1 cellular context compared by ENCODE assay signal in the genomic region with DNA sequence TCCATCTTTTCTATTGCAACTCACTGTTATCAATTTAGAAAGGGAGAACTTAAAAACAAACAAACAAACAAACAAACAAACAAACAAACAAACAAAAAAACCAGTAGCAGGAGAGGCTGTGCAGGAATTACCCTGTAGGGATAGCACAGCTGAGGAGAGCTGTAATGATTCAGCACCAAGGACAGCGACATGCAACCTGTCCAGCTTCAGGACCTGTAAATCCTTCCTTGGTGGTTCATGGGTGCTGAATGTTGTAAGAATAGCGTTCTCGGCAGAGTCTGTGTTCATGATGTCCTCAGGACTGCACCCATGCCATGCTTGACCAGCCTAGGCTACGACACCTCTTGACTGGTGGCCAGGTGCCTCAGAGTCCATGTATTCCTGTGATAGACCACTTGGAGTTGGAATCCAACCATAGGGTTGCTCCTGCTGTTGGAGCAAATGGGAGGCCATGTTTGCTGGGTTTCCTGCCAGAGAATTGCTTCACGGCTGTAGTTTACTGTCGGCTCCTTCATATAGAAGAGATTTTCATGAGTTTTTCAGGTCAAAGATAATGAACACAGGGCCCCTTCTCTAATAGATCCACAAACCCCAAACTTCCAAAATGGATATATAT.
TF ChIP-seq lines count a peak whose summit lies in the region.

No MANE protein-coding gene starts in this region.

TF ChIP-seq in H1, 55 proteins besides CTCF, POLR2A, EP300 and RAD21 (continued from another document):
- no peak for TF ChIP-seq EGR1 (IDR thresholded peaks at IDR 0.05; ENCODE audit: borderline replicate concordance, low read depth, low read length)
- no peak for TF ChIP-seq FOSL1 (IDR thresholded peaks at IDR 0.05; ENCODE audit: insufficient read depth, low read depth, low read length)
- no peak for TF ChIP-seq RXRA (IDR thresholded peaks at IDR 0.05; ENCODE audit: insufficient read depth, low read depth, low read length)
- TF ChIP-seq RBBP5 (IDR thresholded peaks at IDR 0.05; ENCODE audit: borderline replicate concordance, low read depth, low read length): no peak
- TF ChIP-seq CBX5 (IDR thresholded peaks at IDR 0.05; ENCODE audit: low read depth, low read length): no peak
- TF ChIP-seq HDAC6 (IDR thresholded peaks at IDR 0.05; ENCODE audit: low read depth, low read length): no peak
- TF ChIP-seq TAF1 (IDR thresholded peaks at IDR 0.05; ENCODE audit: low read depth, low read length): no peak
- TF ChIP-seq, protein P1, sequence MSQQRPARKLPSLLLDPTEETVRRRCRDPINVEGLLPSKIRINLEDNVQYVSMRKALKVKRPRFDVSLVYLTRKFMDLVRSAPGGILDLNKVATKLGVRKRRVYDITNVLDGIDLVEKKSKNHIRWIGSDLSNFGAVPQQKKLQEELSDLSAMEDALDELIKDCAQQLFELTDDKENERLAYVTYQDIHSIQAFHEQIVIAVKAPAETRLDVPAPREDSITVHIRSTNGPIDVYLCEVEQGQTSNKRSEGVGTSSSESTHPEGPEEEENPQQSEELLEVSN (IDR thresholded peaks at IDR 0.05): no peak
- no peak for TF ChIP-seq RFX5 (IDR thresholded peaks at IDR 0.05; ENCODE audit: borderline replicate concordance, low read depth, low read length)
- no peak for TF ChIP-seq JUN (IDR thresholded peaks at IDR 0.05; ENCODE audit: low read depth, low read length)
- no peak for TF ChIP-seq TCF12 (IDR thresholded peaks at IDR 0.05; ENCODE audit: low read depth, low read length)
- TF ChIP-seq KDM5A (IDR thresholded peaks at IDR 0.05; ENCODE audit: low read length): no peak
- no peak for TF ChIP-seq ASH2L (IDR thresholded peaks at IDR 0.05; ENCODE audit: low read length)
- TF ChIP-seq, protein P2, sequence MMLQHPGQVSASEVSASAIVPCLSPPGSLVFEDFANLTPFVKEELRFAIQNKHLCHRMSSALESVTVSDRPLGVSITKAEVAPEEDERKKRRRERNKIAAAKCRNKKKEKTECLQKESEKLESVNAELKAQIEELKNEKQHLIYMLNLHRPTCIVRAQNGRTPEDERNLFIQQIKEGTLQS (IDR thresholded peaks at IDR 0.05; ENCODE audit: insufficient read depth, low read depth, low read length): no peak
- peak; percentile 73 to 75; a peak in 2 of 4 replicates for TF ChIP-seq SIN3A (conservative IDR thresholded peaks at IDR 0.05 in 1 of 2, IDR thresholded peaks at IDR 0.05 in 1 of 2; ENCODE audit: low read depth in 1 of 2, low read length in 2 of 2)
- TF ChIP-seq SP4 (IDR thresholded peaks at IDR 0.05; ENCODE audit: low read length): no peak
- no peak for TF ChIP-seq KDM4A (IDR thresholded peaks at IDR 0.05; ENCODE audit: low read depth, low read length, severe bottlenecking)
- TF ChIP-seq RNF2 (IDR thresholded peaks at IDR 0.05; ENCODE audit: borderline replicate concordance, low read depth, low read length, missing control alignments, poor library complexity, severe bottlenecking): no peak
- TF ChIP-seq SAP30 (IDR thresholded peaks at IDR 0.05; ENCODE audit: insufficient read depth, insufficient replicate concordance, low read length): peak; percentile 37
- no peak for TF ChIP-seq POLR2AphosphoS5 (IDR thresholded peaks at IDR 0.05; ENCODE audit: low read depth, low read length)
